In the genomic region with DNA sequence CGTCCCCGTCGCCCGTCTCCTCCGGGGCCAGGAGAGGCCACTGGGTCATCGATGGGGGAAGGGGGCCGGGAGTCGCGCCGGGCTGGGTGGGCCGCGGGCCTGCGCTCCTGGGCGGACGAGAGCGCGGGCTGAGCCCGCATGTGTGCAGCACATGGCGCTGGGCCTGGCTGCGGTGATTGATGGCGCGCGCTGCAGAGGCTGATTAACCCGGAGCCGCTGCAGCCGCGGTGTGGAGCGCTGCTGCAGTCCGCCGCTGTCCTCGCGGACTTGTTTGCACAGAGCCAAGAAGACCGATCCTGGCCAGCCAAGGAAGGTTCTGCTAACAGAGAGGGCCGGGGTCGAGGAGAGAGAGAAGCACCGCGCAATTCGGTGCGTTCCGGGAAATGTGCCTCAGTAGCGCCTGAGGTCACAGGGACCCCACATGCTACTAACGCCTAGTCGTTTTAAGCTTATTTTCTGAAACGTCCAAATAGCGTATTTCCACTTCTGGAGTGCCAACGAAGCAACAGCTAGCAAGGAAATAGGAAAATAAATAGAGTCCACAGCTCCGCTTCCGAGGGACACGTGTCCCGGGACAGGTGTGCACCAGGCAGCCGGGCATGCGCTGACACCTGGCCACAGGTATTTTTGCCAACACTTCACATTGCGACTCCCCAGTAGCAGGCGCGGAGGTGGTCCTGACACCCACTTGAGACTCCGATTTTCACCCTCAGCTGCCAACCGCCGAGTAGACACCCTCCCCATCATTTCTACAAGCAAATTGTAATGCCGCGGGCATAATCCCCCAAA, we compare ENCODE assay signal across 12 cellular contexts. TPM values are rescaled to one million over a fixed set of nuclear protein-coding genes. Genes with fewer than 3 reads are reported as not detected.
A peak's percentile ranks its signal among the peaks of the same experiment; 100 is the strongest.
DNase-seq lines count a peak whose midpoint lies in the region; ATAC-seq and TF ChIP-seq lines count a peak whose summit lies in the region.
"Had no signal": no experiment of that assay in that cellular context is flagged by ENCODE, and none has a peak within 500 bp of the region (broad histone marks: within the 10 kb centered on the region; RNA-seq: fewer than 3 reads in every experiment).

No MANE protein-coding gene starts in this region.

- peaks cover 30% of the 10 kb centered on the region for H3K4me1 Mint-ChIP-seq in progenitor cell of endocrine pancreas (ENCODE audit: low read depth)

- H3K36me3 Mint-ChIP-seq in progenitor cell of endocrine pancreas (ENCODE audit: insufficient read depth), result peaks cover 18% of the 10 kb centered on the region

- H3K9me3 Mint-ChIP-seq in progenitor cell of endocrine pancreas (ENCODE audit: low read depth), result no peaks in the 10 kb centered on the region

- peaks cover 8% of the 10 kb centered on the region for H3K4me1 ChIP-seq in ovary (ENCODE audit: insufficient read depth)

- H3K9me3 ChIP-seq in ovary, result no peaks in the 10 kb centered on the region
- H3K9me3 ChIP-seq: MG63, sigmoid colon, tibial artery had no signal

- no peak for TF ChIP-seq POLR2A in ovary (IDR thresholded peaks at IDR 0.05)

- H3K27me3 Mint-ChIP-seq in progenitor cell of endocrine pancreas, result peaks cover 43% of the 10 kb centered on the region

- peaks cover 5% of the 10 kb centered on the region for H3K27me3 ChIP-seq in ovary
- H3K27me3 ChIP-seq: MG63 had no signal

- H3K36me3 ChIP-seq in ovary, result no peaks in the 10 kb centered on the region
- H3K36me3 ChIP-seq: MG63, sigmoid colon, tibial artery had no signal

- no peak for ATAC-seq in GM21529 (IDR thresholded peaks at IDR 0.05; ENCODE audit: unreplicated experiment)

- peak; percentile 17 for DNase-seq in GM13977 (ENCODE audit: low spot score)
- peak; percentile 72 for DNase-seq in SK-N-DZ (ENCODE audit: low spot score)
- DNase-seq in fibroblast of the aortic adventitia (ENCODE audit: low read depth), result peak; percentile 35
- DNase-seq in progenitor cell of endocrine pancreas (ENCODE audit: low spot score, unreplicated experiment), result no peak
- DNase-seq in NCI-H1694 (lab: John Stamatoyannopoulos, UW), result no peak
- no peak for DNase-seq in ovary
- DNase-seq in SW480 (ENCODE audit: low spot score), result no peak
- DNase-seq: MG63, sigmoid colon had no signal

- in situ Hi-C loops in GM13977 (cut with MboI; ENCODE audit: low pct_unique_long_range_greater_than_20kb, low sequenced_read_pairs, unreplicated experiment), result loop anchor here (25.0 kb wide), 2 partner anchors 1217 to 1542 kb away; partner anchors contain the start of gene EN2

- no peak overlapping the region for H3K27ac ChIP-seq in ovary
- H3K27ac ChIP-seq: sigmoid colon, tibial artery had no signal

- WGBS in ovary, 3 donors, result 2 to 3% (median 2%) methylated on average over 56 to 60 of the region's 60 CpGs

- H3K4me3 Mint-ChIP-seq in progenitor cell of endocrine pancreas (ENCODE audit: low read depth), result peak overlapping the region; percentile 51

- TF ChIP-seq CTCF in GM13977 (IDR thresholded peaks at IDR 0.05; ENCODE audit: extremely low read depth, insufficient read depth, missing control alignments) (no peak), fibroblast of the aortic adventitia (IDR thresholded peaks at IDR 0.05; ENCODE audit: insufficient read depth, low read length) (no peak), progenitor cell of endocrine pancreas (IDR thresholded peaks at IDR 0.05; ENCODE audit: unreplicated experiment) (no peak), ovary (IDR thresholded peaks at IDR 0.05) (no peak)

- no peak for TF ChIP-seq EP300 in ovary (IDR thresholded peaks at IDR 0.05)

- no peak overlapping the region for H3K4me3 ChIP-seq in fibroblast of the aortic adventitia (ENCODE audit: low read depth, low read length)
- H3K4me3 ChIP-seq in ovary, result no peak overlapping the region
- H3K4me3 ChIP-seq: MG63, sigmoid colon, tibial artery had no signal

- intact Hi-C loops in ovary (cut with DNase I), result no loop called here

- H3K27ac Mint-ChIP-seq in progenitor cell of endocrine pancreas, result peak overlapping the region; percentile 88

RNA-seq across cellular contexts. Expression of gene MNX1, which starts 6.2 kb away (rescaled TPM):
- polyA plus RNA-seq in SK-N-DZ (2014; cell fraction: cytosol; rRNA removed), result 1.7 and 2.4 TPM in 2 replicates
- polyA plus RNA-seq in SK-N-DZ (2014; cell fraction: nucleus; rRNA removed), result 2.9 and 4.6 TPM in 2 replicates
- total RNA-seq in fibroblast of the aortic adventitia (ENCODE audit: low replicate concordance), result not detected in 2 replicates
- 86.5 and 103 TPM in 2 replicates for total RNA-seq in progenitor cell of endocrine pancreas
- not detected for total RNA-seq in ovary
- not detected for polyA plus RNA-seq in ovary
- total RNA-seq: frontal cortex, sigmoid colon had no signal

RNA-seq across cellular contexts. Expression of gene NOM1, which starts 54.7 kb away (rescaled TPM):
- polyA plus RNA-seq in SK-N-DZ (2014; cell fraction: cytosol; rRNA removed), result 10.6 and 12.6 TPM in 2 replicates
- 14.4 and 44.8 TPM in 2 replicates for polyA plus RNA-seq in SK-N-DZ (2014; cell fraction: nucleus; rRNA removed)
- total RNA-seq in fibroblast of the aortic adventitia (ENCODE audit: low replicate concordance) (10.8 TPM in 2 replicates), progenitor cell of endocrine pancreas (33.6 and 34.4 TPM in 2 replicates), ovary (10 to 100 TPM; 12.6 to 26.5 (median 15.6) TPM)
- 10 to 100 TPM in 1 of 2 donors, 1 to 10 TPM in 1; 7.7 to 12.7 TPM for polyA plus RNA-seq in ovary

Comparison
In these comparisons a context has a peak if more than half of its experiments do, and no peak if none do; other contexts are left out.
1. DNase-seq: peak in GM13977 (single experiment), SK-N-DZ (single experiment) and fibroblast of the aortic adventitia (single experiment); none in progenitor cell of endocrine pancreas (single experiment), NCI-H1694 (single experiment), ovary (0 of 5) and SW480 (single experiment).
2. RNA of gene MNX1, which starts 6.2 kb away (total RNA-seq): 86.5 to 103 TPM in progenitor cell of endocrine pancreas; not detected in fibroblast of the aortic adventitia and not detected in ovary; every median in the first group is over 10 times any median in the second.